9 cellular contexts compared by ENCODE assay signal in genomic region chr7:10888861-10889260, GRCh38.
DNase-seq lines count a peak whose midpoint lies in the region; ATAC-seq and TF ChIP-seq lines count a peak whose summit lies in the region.
"Had no signal": no experiment of that assay in that cellular context is flagged by ENCODE, and none has a peak within 500 bp of the region (broad histone marks: within the 10 kb centered on the region; RNA-seq: fewer than 3 reads in every experiment).

No MANE protein-coding gene starts in this region.

- H3K9ac ChIP-seq in endodermal cell (ENCODE audit: extremely low read depth, low read length, poor library complexity, severe bottlenecking): no peak overlapping the region

- H3K36me3 ChIP-seq in endodermal cell (ENCODE audit: control insufficient read depth, insufficient read depth, low read length): no peaks in the 10 kb centered on the region
- H3K36me3 ChIP-seq: heart right ventricle had no signal

- no peak overlapping the region for H3K27ac ChIP-seq in endodermal cell (ENCODE audit: low read depth, low read length)
- H3K27ac ChIP-seq: heart right ventricle had no signal

- DNase-seq in activated naive CD4-positive, alpha-beta T cell treated with anti-CD3 and anti-CD28 coated beads, Interleukin-2, amount 10 ng/mL, durations not matched to agents 7 days and 5 days: peak; percentile 34
- DNase-seq in activated naive CD4-positive, alpha-beta T cell (lab: John Stamatoyannopoulos, UW): no peak
- DNase-seq in T-helper 2 cell treated with Interferon-gamma antibody and Interleukin-4, amounts not matched to agents 5 μg/mL and 100 μg/mL, for 36 hours (ENCODE audit: low spot score): no peak
- DNase-seq in stimulated activated naive B cell treated with anti-CD40 and anti-IgM and Interleukin-4, amounts not matched to agents 10 μg/mL and 1 μg/mL and 100 μg/mL, for 72 hours: peak; percentile 1
- DNase-seq in HuH-7.5 (ENCODE audit: low spot score): no peak
- no peak for DNase-seq in RPMI8226
- no peak for DNase-seq in endodermal cell

- CTCF ChIA-PET in activated naive CD4-positive, alpha-beta T cell treated with anti-CD3 and anti-CD28 coated beads, Interleukin-2, amount 10 ng/mL, durations not matched to agents 7 days and 5 days (lab: Charles Lee): interaction anchor here (0.7 to 2.0 kb wide), 6 partner anchors 9 to 323 kb away, joined by 3 to 9 read pairs (median 4); no protein-coding TSS in a partner anchor

- no peak for TF ChIP-seq CTCF in endodermal cell (conservative IDR thresholded peaks at IDR 0.05)

- no peaks in the 10 kb centered on the region for H3K27me3 Mint-ChIP-seq in activated naive CD4-positive, alpha-beta T cell treated with anti-CD3 and anti-CD28 coated beads, Interleukin-2, amount 10 ng/mL, durations not matched to agents 7 days and 5 days
- no peaks in the 10 kb centered on the region for H3K27me3 Mint-ChIP-seq in T-helper 2 cell treated with Interferon-gamma antibody and Interleukin-4, amounts not matched to agents 5 μg/mL and 100 μg/mL, for 36 hours (ENCODE audit: low read depth)
- H3K27me3 Mint-ChIP-seq in stimulated activated naive B cell treated with anti-CD40 and anti-IgM and Interleukin-4, amounts not matched to agents 10 μg/mL and 1 μg/mL and 100 μg/mL, for 72 hours: no peaks in the 10 kb centered on the region
- no peaks in the 10 kb centered on the region for H3K27me3 Mint-ChIP-seq in endodermal cell (ENCODE audit: insufficient read depth)

- peak; percentile 30 for ATAC-seq in HG02884 (IDR thresholded peaks at IDR 0.05; ENCODE audit: unreplicated experiment)
- peak; percentile 76 for ATAC-seq in stimulated activated naive B cell treated with anti-CD40 and anti-IgM and Interleukin-4, amounts not matched to agents 10 μg/mL and 1 μg/mL and 100 μg/mL, for 72 hours (replicated peaks)

- H3K36me3 Mint-ChIP-seq in activated naive CD4-positive, alpha-beta T cell treated with anti-CD3 and anti-CD28 coated beads, Interleukin-2, amount 10 ng/mL, durations not matched to agents 7 days and 5 days: no peaks in the 10 kb centered on the region
- H3K36me3 Mint-ChIP-seq in T-helper 2 cell treated with Interferon-gamma antibody and Interleukin-4, amounts not matched to agents 5 μg/mL and 100 μg/mL, for 36 hours (ENCODE audit: low read depth): no peaks in the 10 kb centered on the region
- no peaks in the 10 kb centered on the region for H3K36me3 Mint-ChIP-seq in stimulated activated naive B cell treated with anti-CD40 and anti-IgM and Interleukin-4, amounts not matched to agents 10 μg/mL and 1 μg/mL and 100 μg/mL, for 72 hours
- no peaks in the 10 kb centered on the region for H3K36me3 Mint-ChIP-seq in endodermal cell (ENCODE audit: low read depth)

- no peaks in the 10 kb centered on the region for H3K27me3 ChIP-seq in endodermal cell (ENCODE audit: control insufficient read depth, insufficient read depth, low read length, poor library complexity, severe bottlenecking)
- H3K27me3 ChIP-seq: heart right ventricle had no signal

- H3K4me3 ChIP-seq in endodermal cell (ENCODE audit: low read length): no peak overlapping the region
- H3K4me3 ChIP-seq: heart right ventricle had no signal

- 86 to 93% methylated on average over 7 of the region's 7 CpGs for WGBS in endodermal cell (ENCODE audit: insufficient coverage in 1 of 2, insufficient read length in 1 of 2), 2 experiments

- H3K9me3 ChIP-seq in endodermal cell (ENCODE audit: control insufficient read depth, low read length): no peaks in the 10 kb centered on the region
- H3K9me3 ChIP-seq: heart right ventricle had no signal

- H3K4me1 ChIP-seq in endodermal cell (ENCODE audit: control insufficient read depth, insufficient read depth, low read length): no peaks in the 10 kb centered on the region
- H3K4me1 ChIP-seq: heart right ventricle had no signal

- no peaks in the 10 kb centered on the region for H3K9me3 Mint-ChIP-seq in activated naive CD4-positive, alpha-beta T cell treated with anti-CD3 and anti-CD28 coated beads, Interleukin-2, amount 10 ng/mL, durations not matched to agents 7 days and 5 days
- no peaks in the 10 kb centered on the region for H3K9me3 Mint-ChIP-seq in T-helper 2 cell treated with Interferon-gamma antibody and Interleukin-4, amounts not matched to agents 5 μg/mL and 100 μg/mL, for 36 hours
- H3K9me3 Mint-ChIP-seq in stimulated activated naive B cell treated with anti-CD40 and anti-IgM and Interleukin-4, amounts not matched to agents 10 μg/mL and 1 μg/mL and 100 μg/mL, for 72 hours: no peaks in the 10 kb centered on the region
- H3K9me3 Mint-ChIP-seq in endodermal cell: no peaks in the 10 kb centered on the region

- H3K4me1 Mint-ChIP-seq in activated naive CD4-positive, alpha-beta T cell treated with anti-CD3 and anti-CD28 coated beads, Interleukin-2, amount 10 ng/mL, durations not matched to agents 7 days and 5 days: peaks cover 11% of the 10 kb centered on the region
- H3K4me1 Mint-ChIP-seq in T-helper 2 cell treated with Interferon-gamma antibody and Interleukin-4, amounts not matched to agents 5 μg/mL and 100 μg/mL, for 36 hours (ENCODE audit: low read depth): peaks cover 6% of the 10 kb centered on the region
- H3K4me1 Mint-ChIP-seq in stimulated activated naive B cell treated with anti-CD40 and anti-IgM and Interleukin-4, amounts not matched to agents 10 μg/mL and 1 μg/mL and 100 μg/mL, for 72 hours: peaks cover 7 to 11% of the 10 kb centered on the region in 2 donors
- H3K4me1 Mint-ChIP-seq in endodermal cell: no peaks in the 10 kb centered on the region

- no peak overlapping the region for H3K4me3 Mint-ChIP-seq in activated naive CD4-positive, alpha-beta T cell treated with anti-CD3 and anti-CD28 coated beads, Interleukin-2, amount 10 ng/mL, durations not matched to agents 7 days and 5 days
- H3K4me3 Mint-ChIP-seq in T-helper 2 cell treated with Interferon-gamma antibody and Interleukin-4, amounts not matched to agents 5 μg/mL and 100 μg/mL, for 36 hours: peak overlapping the region; percentile 16
- peak overlapping the region in 1 of 2 donors; percentile 15 for H3K4me3 Mint-ChIP-seq in stimulated activated naive B cell treated with anti-CD40 and anti-IgM and Interleukin-4, amounts not matched to agents 10 μg/mL and 1 μg/mL and 100 μg/mL, for 72 hours
- no peak overlapping the region for H3K4me3 Mint-ChIP-seq in endodermal cell

- H3K27ac Mint-ChIP-seq in activated naive CD4-positive, alpha-beta T cell treated with anti-CD3 and anti-CD28 coated beads, Interleukin-2, amount 10 ng/mL, durations not matched to agents 7 days and 5 days: no peak overlapping the region
- H3K27ac Mint-ChIP-seq in T-helper 2 cell treated with Interferon-gamma antibody and Interleukin-4, amounts not matched to agents 5 μg/mL and 100 μg/mL, for 36 hours: no peak overlapping the region
- peak overlapping the region; percentile 10 for H3K27ac Mint-ChIP-seq in stimulated activated naive B cell treated with anti-CD40 and anti-IgM and Interleukin-4, amounts not matched to agents 10 μg/mL and 1 μg/mL and 100 μg/mL, for 72 hours
- no peak overlapping the region for H3K27ac Mint-ChIP-seq in endodermal cell

Comparison
In these comparisons a context has a peak if more than half of its experiments do, and no peak if none do; other contexts are left out.
1. DNase-seq: peak in activated naive CD4-positive, alpha-beta T cell treated with anti-CD3 and anti-CD28 coated beads, Interleukin-2, amount 10 ng/mL, durations not matched to agents 7 days and 5 days (single experiment) and stimulated activated naive B cell treated with anti-CD40 and anti-IgM and Interleukin-4, amounts not matched to agents 10 μg/mL and 1 μg/mL and 100 μg/mL, for 72 hours (single experiment); none in activated naive CD4-positive, alpha-beta T cell (0 of 4), T-helper 2 cell treated with Interferon-gamma antibody and Interleukin-4, amounts not matched to agents 5 μg/mL and 100 μg/mL, for 36 hours (single experiment), HuH-7.5 (single experiment), RPMI8226 (single experiment) and endodermal cell (single experiment).